In genomic region chr7:122299935-122300606, GRCh38 we compare ENCODE assay signal across 14 cellular contexts. TPM values are rescaled to one million over a fixed set of nuclear protein-coding genes. Genes with fewer than 3 reads are reported as not detected.
DNase-seq lines count a peak whose midpoint lies in the region; ATAC-seq and TF ChIP-seq lines count a peak whose summit lies in the region.
"Had no signal": no experiment of that assay in that cellular context is flagged by ENCODE, and none has a peak within 500 bp of the region (broad histone marks: within the 10 kb centered on the region; RNA-seq: fewer than 3 reads in every experiment).

No MANE protein-coding gene starts in this region.

- peaks cover 5% of the 10 kb centered on the region for H3K9me3 Mint-ChIP-seq in neural progenitor cell

- peaks cover 9% of the 10 kb centered on the region for H3K4me1 Mint-ChIP-seq in neural progenitor cell

- TF ChIP-seq POLR2A in gastroesophageal sphincter (IDR thresholded peaks at IDR 0.05) = no peak

- peak overlapping the region; percentile 98 for H3K4me2 ChIP-seq in neural progenitor cell

- no peak for TF ChIP-seq EP300 in gastroesophageal sphincter (IDR thresholded peaks at IDR 0.05)

- DNase-seq in left ventricle myocardium inferior (no peak), right atrium auricular region (ENCODE audit: low spot score) (no peak), neural progenitor cell (ENCODE audit: low spot score) (peak; percentile 79), upper lobe of right lung (no peak), OCI-M2 (lab: John Stamatoyannopoulos, UW; ENCODE audit: unreplicated experiment) (no peak)
- DNase-seq: activated CD4-positive, CD25-positive, alpha-beta regulatory T cell treated with anti-CD3 and anti-CD28 coated beads, Interleukin-2, amount 50 U/mL, for 72 hours; activated T-cell treated with anti-CD3 and anti-CD28 coated beads for 4 hours; Caco-2; OCI-M1; stimulated activated CD4-positive, alpha-beta T cell treated with anti-CD3 and anti-CD28 coated beads, Interleukin-12 subunit alpha, Interleukin-12 subunit beta, amount 100 ng/mL, for 4 hours had no signal

- peaks cover 55% of the 10 kb centered on the region for H4K20me1 ChIP-seq in neural progenitor cell (ENCODE audit: low read depth)

- H3K27ac ChIP-seq in left ventricle myocardium inferior (replicated peaks) (no peak overlapping the region), right atrium auricular region (no peak overlapping the region), gastroesophageal sphincter (no peak overlapping the region), neural progenitor cell (peak overlapping the region; percentile 91), upper lobe of right lung (no peak overlapping the region)
- H3K27ac ChIP-seq: thyroid gland had no signal

- intact Hi-C loops in left ventricle myocardium inferior (cut with micrococcal nuclease) (no loop called here), upper lobe of right lung (cut with DNase I) (loop anchor here (10.0 kb wide), 1 partner anchor 1055 kb away; no protein-coding TSS in a partner anchor)

- no peak for TF ChIP-seq CTCF in left ventricle myocardium inferior (IDR thresholded peaks at IDR 0.05; ENCODE audit: borderline replicate concordance)
- TF ChIP-seq CTCF in right atrium auricular region (IDR thresholded peaks at IDR 0.05) = no peak
- no peak for TF ChIP-seq CTCF in gastroesophageal sphincter (IDR thresholded peaks at IDR 0.05)
- TF ChIP-seq CTCF in neural progenitor cell (IDR thresholded peaks at IDR 0.05) = no peak
- TF ChIP-seq CTCF in upper lobe of right lung (IDR thresholded peaks at IDR 0.05) = no peak

- H3K4me1 ChIP-seq in left ventricle myocardium inferior (peaks cover 35% of the 10 kb centered on the region), right atrium auricular region (peaks cover 0 to 27% of the 10 kb centered on the region in 2 donors), gastroesophageal sphincter (peaks cover 0 to 39% (median 16%) of the 10 kb centered on the region in 3 donors), neural progenitor cell (peaks cover 28% of the 10 kb centered on the region), upper lobe of right lung (peaks cover 11% of the 10 kb centered on the region)

- peaks cover 69% of the 10 kb centered on the region for H3F3A ChIP-seq in neural progenitor cell (ENCODE audit: low read depth)

- H3K36me3 ChIP-seq in left ventricle myocardium inferior (no peaks in the 10 kb centered on the region), right atrium auricular region (no peaks in the 10 kb centered on the region), gastroesophageal sphincter (no peaks in the 10 kb centered on the region), neural progenitor cell (peaks cover 15% of the 10 kb centered on the region), upper lobe of right lung (no peaks in the 10 kb centered on the region)
- H3K36me3 ChIP-seq: thyroid gland had no signal

- no peak overlapping the region for H2AFZ ChIP-seq in neural progenitor cell (replicated peaks)

- peaks cover 37% of the 10 kb centered on the region for H3K27me3 Mint-ChIP-seq in neural progenitor cell (ENCODE audit: insufficient read depth, low read depth)

- H3K27me3 ChIP-seq in left ventricle myocardium inferior (ENCODE audit: low read depth) (peaks cover 100% of the 10 kb centered on the region), right atrium auricular region (peaks cover 42 to 55% of the 10 kb centered on the region in 2 donors), gastroesophageal sphincter (peaks cover 98% of the 10 kb centered on the region), neural progenitor cell (no peaks in the 10 kb centered on the region), upper lobe of right lung (peaks cover 84% of the 10 kb centered on the region)

- ATAC-seq in gastroesophageal sphincter (peak; percentile 14), upper lobe of right lung (peak; percentile 21), HG03520 (IDR thresholded peaks at IDR 0.05; ENCODE audit: unreplicated experiment) (no peak), HG02981 (IDR thresholded peaks at IDR 0.05; ENCODE audit: unreplicated experiment) (no peak)

- peak overlapping the region; percentile 18 for H3K9ac ChIP-seq in neural progenitor cell

- H3K9me3 ChIP-seq in left ventricle myocardium inferior (replicated peaks) (no peaks in the 10 kb centered on the region), right atrium auricular region (no peaks in the 10 kb centered on the region), gastroesophageal sphincter (no peaks in the 10 kb centered on the region), neural progenitor cell (ENCODE audit: low read depth) (no peaks in the 10 kb centered on the region), upper lobe of right lung (no peaks in the 10 kb centered on the region)
- H3K9me3 ChIP-seq: Caco-2, thyroid gland had no signal

- peaks cover 75% of the 10 kb centered on the region for H3K79me2 ChIP-seq in neural progenitor cell (ENCODE audit: low read depth)

- peaks cover 14% of the 10 kb centered on the region for H3K36me3 Mint-ChIP-seq in neural progenitor cell

- H3K4me3 ChIP-seq in left ventricle myocardium inferior (peak overlapping the region; percentile 42), right atrium auricular region (peak overlapping the region in 1 of 2 donors; percentile 23), gastroesophageal sphincter (peak overlapping the region in 1 of 2 donors; percentile 14), neural progenitor cell (peak overlapping the region; percentile 92), upper lobe of right lung (no peak overlapping the region)
- H3K4me3 ChIP-seq: thyroid gland had no signal

- WGBS in gastroesophageal sphincter (ENCODE audit: low coverage in 1 of 2), 2 donors = 13% methylated on average over 3 of the region's 53 CpGs; no CpG with 5 or more reads in 1 of the 2 donors

- H3K4me3 Mint-ChIP-seq in neural progenitor cell = peak overlapping the region; percentile 67

- no peak overlapping the region for H3K27ac Mint-ChIP-seq in neural progenitor cell

RNA-seq across cellular contexts. Expression of gene FEZF1, which starts 4.5 kb away (rescaled TPM):
- not detected for total RNA-seq in left ventricle myocardium inferior
- total RNA-seq in right atrium auricular region = not detected
- not detected for total RNA-seq in gastroesophageal sphincter
- 330 and 467 TPM in 2 replicates for total RNA-seq in neural progenitor cell (ENCODE audit: low replicate concordance)
- total RNA-seq in upper lobe of right lung = not detected
- total RNA-seq: Caco-2, thyroid gland had no signal

Comparison
In these comparisons a context has a peak if more than half of its experiments do, and no peak if none do; other contexts are left out.
1. ATAC-seq: peak in gastroesophageal sphincter (single experiment) and upper lobe of right lung (single experiment); none in HG03520 (single experiment) and HG02981 (single experiment).
2. RNA of gene FEZF1, which starts 4.5 kb away (total RNA-seq): 330 to 467 TPM in neural progenitor cell; not detected in left ventricle myocardium inferior (single experiment), not detected in upper lobe of right lung (single experiment), not detected in right atrium auricular region and not detected in gastroesophageal sphincter; every median in the first group is over 100 times any median in the second.